8 cellular contexts compared by ENCODE assay signal in genomic region chr12:46342562-46343033, GRCh38. TPM values are rescaled to one million over a fixed set of nuclear protein-coding genes. Genes with fewer than 3 reads are reported as not detected.
DNase-seq lines count a peak whose midpoint lies in the region; ATAC-seq and TF ChIP-seq lines count a peak whose summit lies in the region.

No MANE protein-coding gene starts in this region.

- H3K4me1 ChIP-seq in HEK293 (ENCODE audit: control insufficient read depth, insufficient read depth, low read length): no peaks in the 10 kb centered on the region; the same call in 1 of the 2 replicates

- peaks cover 5% of the 10 kb centered on the region for H3K36me3 Mint-ChIP-seq in osteocyte (ENCODE audit: unreplicated experiment)

- peaks cover 6% of the 10 kb centered on the region for H3K4me1 Mint-ChIP-seq in osteocyte (ENCODE audit: unreplicated experiment)

- H3K27ac Mint-ChIP-seq in osteocyte (ENCODE audit: unreplicated experiment): no peak overlapping the region

- CTCF ChIA-PET in HEK293 (lab: Yijun Ruan, JAX): interaction anchor here (0.6 to 2.7 kb wide), 13 partner anchors 10 to 678 kb away, joined by 3 to 15 read pairs (median 3); no protein-coding TSS in a partner anchor

- H3K9me3 Mint-ChIP-seq in osteocyte (ENCODE audit: unreplicated experiment): peaks cover 9% of the 10 kb centered on the region

- ATAC-seq in esophagus mucosa (peak; percentile 81), GM21717 (IDR thresholded peaks at IDR 0.05; ENCODE audit: unreplicated experiment) (no peak), GM18505 (IDR thresholded peaks at IDR 0.05; ENCODE audit: unreplicated experiment) (no peak)

- no peak overlapping the region for H3K27ac ChIP-seq in HEK293 (ENCODE audit: extremely low read depth, low read depth, low read length)

- H3K27me3 Mint-ChIP-seq in osteocyte (ENCODE audit: unreplicated experiment): peaks cover 5% of the 10 kb centered on the region

- H3K9me3 ChIP-seq in HEK293 (ENCODE audit: control insufficient read depth, insufficient read depth, low read depth, low read length): no peaks in the 10 kb centered on the region

- H3K4me3 ChIP-seq in HEK293 (ENCODE audit: low read depth, low read length): no peak overlapping the region

- DNase-seq in COR-L47 (lab: John Stamatoyannopoulos, UW) (peak; percentile 5), T1000 (lab: John Stamatoyannopoulos, UW) (peak; percentile 56), osteocyte (ENCODE audit: extremely low spot score, unreplicated experiment) (no peak)
- no peak for DNase-seq in activated CD4-positive, CD25-positive, alpha-beta regulatory T cell treated with anti-CD3 and anti-CD28 coated beads, Interleukin-2, amount 50 U/mL, for 72 hours

- no peak overlapping the region for H3K4me3 Mint-ChIP-seq in osteocyte (ENCODE audit: unreplicated experiment)

- TF ChIP-seq POLR2A in GM18505 (IDR thresholded peaks at IDR 0.05; ENCODE audit: borderline replicate concordance, extremely low read depth, insufficient read depth, insufficient read length): no peak

- H3K36me3 ChIP-seq in HEK293 (ENCODE audit: control insufficient read depth in 2 of 2, insufficient read depth in 1 of 2, low read length in 2 of 2): no peaks in the 10 kb centered on the region

- TF ChIP-seq CTCF in HEK293 (tag by site-specific recombination; IDR thresholded peaks at IDR 0.05) (peak; percentile 67; the same call in 1 of the 2 replicates), osteocyte (IDR thresholded peaks at IDR 0.05) (peak; percentile 55)

- POLR2A ChIA-PET in HEK293 (lab: Yijun Ruan, JAX): no interaction called here

TF ChIP-seq in HEK293, 187 proteins besides CTCF, POLR2A, EP300 and RAD21:
- TF ChIP-seq ZNF629 (tag by site-specific recombination; IDR thresholded peaks at IDR 0.05) (no peak), ZNF654 (tag by site-specific recombination; IDR thresholded peaks at IDR 0.05; ENCODE audit: low read depth) (peak; percentile 80)

RNA-seq across cellular contexts. Expression of gene SLC38A2, which starts 30.0 kb away (rescaled TPM):
- total RNA-seq in esophagus mucosa (245 TPM), osteocyte (754 and 795 TPM in 2 replicates)

Comparison
In these comparisons a context has a peak if more than half of its experiments do, and no peak if none do; other contexts are left out.
1. DNase-seq: peak in COR-L47 (single experiment) and T1000 (single experiment); none in osteocyte (single experiment) and activated CD4-positive, CD25-positive, alpha-beta regulatory T cell treated with anti-CD3 and anti-CD28 coated beads, Interleukin-2, amount 50 U/mL, for 72 hours (single experiment).